In the genomic region with DNA sequence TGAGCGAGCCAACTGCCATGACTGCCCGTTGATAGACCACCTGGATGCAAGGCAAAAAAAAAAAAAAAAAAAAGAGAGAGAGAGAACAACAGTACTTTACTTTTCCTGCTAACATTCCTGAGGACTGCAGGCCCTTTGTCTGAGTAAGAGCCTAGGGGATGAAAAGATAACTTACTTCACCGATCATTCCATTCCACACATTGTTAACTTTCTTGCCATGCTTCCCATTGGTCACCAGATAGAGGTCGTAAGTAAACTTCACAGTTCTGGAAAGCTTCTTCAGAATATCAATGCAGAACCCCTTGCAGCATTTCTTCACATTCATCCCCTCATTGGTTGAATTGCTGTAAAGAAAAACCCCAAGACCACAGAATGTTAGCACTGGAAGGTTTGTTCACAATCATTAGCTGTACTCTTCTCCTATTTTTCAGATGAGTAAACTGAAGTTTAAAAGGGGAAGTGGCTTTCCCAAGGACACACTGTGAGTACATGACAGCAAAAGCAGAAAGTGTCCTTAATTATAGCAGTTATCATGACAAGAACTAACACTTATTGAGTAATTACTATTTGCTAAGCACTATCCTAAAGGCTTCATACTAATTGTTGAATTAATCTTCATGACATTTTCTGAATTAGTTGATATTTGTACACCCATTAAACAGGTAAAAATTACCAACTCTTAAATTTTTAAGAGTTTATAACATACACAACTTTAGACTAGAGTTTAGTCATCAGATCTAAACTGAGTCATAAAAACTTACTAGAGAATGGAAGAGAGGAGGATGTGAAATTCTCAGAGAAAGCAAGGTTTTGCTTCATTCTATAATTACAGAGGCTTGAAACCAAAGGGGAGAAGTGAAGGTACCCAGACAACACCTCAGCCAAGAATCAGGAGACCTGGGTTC, we compare ENCODE assay signal across 21 cellular contexts.
DNase-seq lines count a peak whose midpoint lies in the region; ATAC-seq and TF ChIP-seq lines count a peak whose summit lies in the region.
"Had no signal": no experiment of that assay in that cellular context is flagged by ENCODE, and none has a peak within 500 bp of the region (broad histone marks: within the 10 kb centered on the region; RNA-seq: fewer than 3 reads in every experiment).

No MANE protein-coding gene starts in this region.

- no peak overlapping the region for H2BK20ac ChIP-seq in H9 (ENCODE audit: low read depth, low read length, poor library complexity, severe bottlenecking)

- no peak overlapping the region for H3T11ph ChIP-seq in H9 (ENCODE audit: low read length)

- H3K23ac ChIP-seq in H9 (ENCODE audit: insufficient read length, low read depth, low read length), result no peak overlapping the region

- no peak overlapping the region for H2AK5ac ChIP-seq in H9 (ENCODE audit: insufficient read length, low read length)

- H3K14ac ChIP-seq in H9 (ENCODE audit: insufficient read depth, low read length), result no peak overlapping the region

- no peak overlapping the region for H2BK15ac ChIP-seq in H9 (ENCODE audit: low read depth, low read length)

- no peak overlapping the region for H3K4me3 Mint-ChIP-seq in H9
- H3K4me3 Mint-ChIP-seq: CD14-positive monocyte, T-helper 17 cell had no signal

- WGBS in H9 (ENCODE audit: extremely low coverage, insufficient read length, low lambda C conversion rate), result no CpG with 5 or more reads among the region's 4 CpGs

- H3K9ac ChIP-seq in H9 (ENCODE audit: extremely low read depth, insufficient read length, low read length), result no peak overlapping the region

- H3K36me3 Mint-ChIP-seq in H9 (ENCODE audit: insufficient read depth in 1 of 3, low read depth in 3 of 3), result no peaks in the 10 kb centered on the region
- H3K36me3 Mint-ChIP-seq: CD14-positive monocyte had no signal

- no peaks in the 10 kb centered on the region for H3K27me3 Mint-ChIP-seq in H9 (ENCODE audit: low read depth)
- H3K27me3 Mint-ChIP-seq: T-helper 17 cell had no signal

- ATAC-seq in GM18870 (IDR thresholded peaks at IDR 0.05; ENCODE audit: unreplicated experiment), result peak; percentile 73
- ATAC-seq: activated CD4-positive, CD25-positive, alpha-beta regulatory T cell treated with anti-CD3 and anti-CD28 coated beads, Interleukin-2, amount 50 U/mL, for 24 hours; left cardiac atrium; mucosa of descending colon; T-helper 17 cell had no signal

- H4K20me1 ChIP-seq in H9 (ENCODE audit: control insufficient read depth, insufficient read depth, insufficient read length), result no peaks in the 10 kb centered on the region

- H3K4ac ChIP-seq in H9 (ENCODE audit: low read depth, low read length), result no peak overlapping the region

- H2BK12ac ChIP-seq in H9 (ENCODE audit: insufficient read length, low read depth, low read length), result no peak overlapping the region

- H3K9me3 Mint-ChIP-seq in H9, result no peaks in the 10 kb centered on the region

- no peak overlapping the region for H2AFZ ChIP-seq in H9 (ENCODE audit: low read length)

- peak overlapping the region; percentile 58 for H3K27ac ChIP-seq in H9 (ENCODE audit: insufficient read length, low read depth, low read length)
- H3K27ac ChIP-seq: neutrophil had no signal

- no peaks in the 10 kb centered on the region for H3K79me2 ChIP-seq in H9 (ENCODE audit: insufficient read depth, low read length)

- H3K4me1 ChIP-seq in H9 (ENCODE audit: insufficient read depth, low read length), result peaks cover 5% of the 10 kb centered on the region; the same call in 1 of the 2 replicates
- H3K4me1 ChIP-seq: HAP-1 had no signal

- H3K4me2 ChIP-seq in H9 (ENCODE audit: insufficient read depth, insufficient read length, low read length), result no peak overlapping the region

- H3K27ac Mint-ChIP-seq in H9, result no peak overlapping the region; a peak in 2 of 7 replicates
- H3K27ac Mint-ChIP-seq: T-helper 17 cell had no signal

- H2BK120ac ChIP-seq in H9 (ENCODE audit: low read depth, low read length, poor library complexity, severe bottlenecking), result no peak overlapping the region

- no peak overlapping the region for H2BK5ac ChIP-seq in H9 (ENCODE audit: insufficient read length, low read length)

- DNase-seq in ELR (ENCODE audit: low read depth) (peak; percentile 15), H9 (no peak), NCI-H748 treated with DMSO at 0.1 percent for 48 hours (lab: John Stamatoyannopoulos, UW) (peak; percentile 34), NCI-H187 (lab: John Stamatoyannopoulos, UW) (no peak), H4 (ENCODE audit: low spot score) (no peak)
- no peak for DNase-seq in activated CD4-positive, alpha-beta T cell treated with anti-CD3 and anti-CD28 coated beads for 1 hour
- DNase-seq in activated CD4-positive, CD25-positive, alpha-beta regulatory T cell treated with anti-CD3 and anti-CD28 coated beads, Interleukin-2, amount 50 U/mL, for 72 hours, result no peak
- DNase-seq: activated gamma-delta T cell, DMS79, foreskin fibroblast, left cardiac atrium, mucosa of descending colon, NCI-H1417 treated with DMSO at 0.1 percent for 48 hours, NCI-H2227 treated with DMSO at 0.1 percent for 48 hours, Right ventricle myocardium superior, T-helper 17 cell had no signal

- no peaks in the 10 kb centered on the region for H3K9me3 ChIP-seq in H9 (ENCODE audit: control insufficient read depth, low read depth, low read length)
- H3K9me3 ChIP-seq: HAP-1, mucosa of descending colon, neutrophil had no signal

- H3K27me3 ChIP-seq in H9 (ENCODE audit: insufficient read depth, low read length), result no peaks in the 10 kb centered on the region
- H3K27me3 ChIP-seq: neutrophil had no signal

- no peak overlapping the region for H3K56ac ChIP-seq in H9 (ENCODE audit: insufficient read length, low read depth, low read length)

- no peak for TF ChIP-seq CTCF in H9 (conservative IDR thresholded peaks at IDR 0.05)

- peaks cover 23 to 25% of the 10 kb centered on the region in 2 experiments for H3K4me1 Mint-ChIP-seq in H9
- H3K4me1 Mint-ChIP-seq: CD14-positive monocyte, T-helper 17 cell had no signal

- no peak overlapping the region for H3K18ac ChIP-seq in H9 (ENCODE audit: insufficient read length, low read depth, low read length)

- H4K8ac ChIP-seq in H9 (replicated peaks; ENCODE audit: insufficient read length, low read depth, low read length), result no peak overlapping the region

- H3K79me1 ChIP-seq in H9 (ENCODE audit: insufficient read depth, low read depth, low read length, poor library complexity, severe bottlenecking), result no peaks in the 10 kb centered on the region

- H3K23me2 ChIP-seq in H9 (ENCODE audit: insufficient read length, low read depth, low read length, poor library complexity, severe bottlenecking), result no peaks in the 10 kb centered on the region

- H4K91ac ChIP-seq in H9 (ENCODE audit: insufficient read length, low read depth, low read length), result no peak overlapping the region

- no peak overlapping the region for H4K5ac ChIP-seq in H9 (ENCODE audit: insufficient read length, low read depth, low read length)

Comparison
In these comparisons a context has a peak if more than half of its experiments do, and no peak if none do; other contexts are left out.
1. DNase-seq: peak in ELR (single experiment) and NCI-H748 treated with DMSO at 0.1 percent for 48 hours (single experiment); none in H9 (single experiment), activated CD4-positive, alpha-beta T cell treated with anti-CD3 and anti-CD28 coated beads for 1 hour (single experiment), NCI-H187 (0 of 2), activated CD4-positive, CD25-positive, alpha-beta regulatory T cell treated with anti-CD3 and anti-CD28 coated beads, Interleukin-2, amount 50 U/mL, for 72 hours (single experiment) and H4 (single experiment).